8 cellular contexts compared by ENCODE assay signal in the genomic region with DNA sequence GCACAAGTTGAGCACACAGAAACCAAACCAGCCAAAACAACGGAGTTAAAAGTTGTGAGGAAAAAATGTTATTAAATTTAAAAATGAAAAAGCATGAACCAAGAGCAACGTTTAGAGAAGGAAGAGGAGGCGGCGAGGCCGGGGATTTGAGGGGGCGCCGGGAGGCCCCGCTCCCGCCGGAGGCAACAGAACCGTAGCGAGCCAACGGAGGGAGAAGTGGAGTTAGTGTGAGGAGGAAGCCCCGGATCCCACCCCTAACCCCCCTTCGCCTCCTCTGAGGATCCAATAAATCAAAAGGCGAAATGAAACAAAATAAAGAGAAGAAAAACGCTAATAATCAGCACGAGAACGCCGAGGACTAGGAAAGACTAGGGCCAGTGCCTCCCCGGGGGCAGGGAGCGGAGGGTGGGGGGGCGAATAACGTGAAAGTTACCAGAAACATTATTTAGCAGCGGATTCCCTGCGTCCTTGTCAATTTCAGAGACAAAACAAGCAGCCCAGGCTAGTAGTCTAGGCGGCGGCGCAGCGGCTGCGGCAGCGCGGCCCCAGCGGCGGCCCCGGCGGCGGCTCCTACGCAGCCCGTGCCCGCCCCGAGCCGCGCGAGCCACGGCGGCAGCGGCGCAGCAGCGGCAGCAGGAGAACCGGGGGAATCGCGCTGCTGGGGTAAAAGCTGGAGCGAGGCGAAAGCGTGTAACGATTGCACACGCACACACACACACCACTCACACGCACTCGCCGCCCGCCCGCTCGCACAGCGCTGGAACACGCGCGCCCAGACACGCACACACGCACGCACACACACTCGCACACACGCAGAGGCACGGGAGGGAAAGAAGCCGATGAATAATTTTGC. TPM values are rescaled to one million over a fixed set of nuclear protein-coding genes. Genes with fewer than 3 reads are reported as not detected.
DNase-seq lines count a peak whose midpoint lies in the region; ATAC-seq and TF ChIP-seq lines count a peak whose summit lies in the region.

No MANE protein-coding gene starts in this region.

- peak overlapping the region; percentile 94 for H3K4me3 Mint-ChIP-seq in activated naive CD8-positive, alpha-beta T cell
- peak overlapping the region; percentile 92 for H3K4me3 Mint-ChIP-seq in progenitor cell of endocrine pancreas (ENCODE audit: low read depth)

- peaks cover 11% of the 10 kb centered on the region for H3K4me1 ChIP-seq in BLaER1
- peaks cover 81% of the 10 kb centered on the region for H3K4me1 ChIP-seq in left ventricle myocardium inferior

- DNase-seq in LHCN-M2 (ENCODE audit: low read depth) (peak; percentile 51), left ventricle myocardium inferior (peak; percentile 44), progenitor cell of endocrine pancreas (ENCODE audit: low spot score, unreplicated experiment) (no peak), inferior parietal cortex (ENCODE audit: extremely low spot score) (no peak)

- H4K20me1 ChIP-seq in BLaER1: peaks cover 26% of the 10 kb centered on the region; the same call in 1 of the 2 replicates

- H3K9me3 ChIP-seq in BLaER1 (peaks cover 35% of the 10 kb centered on the region), left ventricle myocardium inferior (replicated peaks) (no peaks in the 10 kb centered on the region)

- H3K9me3 Mint-ChIP-seq in activated naive CD8-positive, alpha-beta T cell (ENCODE audit: low read depth): peaks cover under 1% of the 10 kb centered on the region
- H3K9me3 Mint-ChIP-seq in progenitor cell of endocrine pancreas (ENCODE audit: low read depth): no peaks in the 10 kb centered on the region

- ATAC-seq in GM18867 (IDR thresholded peaks at IDR 0.05; ENCODE audit: unreplicated experiment) (peak; percentile 36), HG03097 (IDR thresholded peaks at IDR 0.05; ENCODE audit: low FRiP score, unreplicated experiment) (no peak)

- TF ChIP-seq CTCF in left ventricle myocardium inferior (IDR thresholded peaks at IDR 0.05; ENCODE audit: borderline replicate concordance) (no peak), progenitor cell of endocrine pancreas (IDR thresholded peaks at IDR 0.05; ENCODE audit: unreplicated experiment) (no peak)

- H3K9ac ChIP-seq in BLaER1: no peak overlapping the region

- H3K36me3 Mint-ChIP-seq in activated naive CD8-positive, alpha-beta T cell: peaks cover 4% of the 10 kb centered on the region
- peaks cover 12% of the 10 kb centered on the region for H3K36me3 Mint-ChIP-seq in progenitor cell of endocrine pancreas (ENCODE audit: insufficient read depth)

- intact Hi-C loops in left ventricle myocardium inferior (cut with micrococcal nuclease): no loop called here

- H3K27ac Mint-ChIP-seq in activated naive CD8-positive, alpha-beta T cell: no peak overlapping the region
- peak overlapping the region; percentile 99 for H3K27ac Mint-ChIP-seq in progenitor cell of endocrine pancreas

- H3K27me3 Mint-ChIP-seq in activated naive CD8-positive, alpha-beta T cell: peaks cover 49% of the 10 kb centered on the region
- no peaks in the 10 kb centered on the region for H3K27me3 Mint-ChIP-seq in progenitor cell of endocrine pancreas

- H3K27ac ChIP-seq in BLaER1 (no peak overlapping the region), left ventricle myocardium inferior (replicated peaks) (peak overlapping the region; percentile 97)

- H3K4me1 Mint-ChIP-seq in activated naive CD8-positive, alpha-beta T cell (ENCODE audit: low read depth): peaks cover 57% of the 10 kb centered on the region
- peaks cover 27% of the 10 kb centered on the region for H3K4me1 Mint-ChIP-seq in progenitor cell of endocrine pancreas (ENCODE audit: low read depth)

- H3K36me3 ChIP-seq in BLaER1: no peaks in the 10 kb centered on the region
- H3K36me3 ChIP-seq in left ventricle myocardium inferior: no peaks in the 10 kb centered on the region

- H3K4me3 ChIP-seq in BLaER1 (peak overlapping the region; percentile 42; the same call in 1 of the 2 replicates), left ventricle myocardium inferior (peak overlapping the region; percentile 76)

- H3K27me3 ChIP-seq in BLaER1 (peaks cover 99% of the 10 kb centered on the region), left ventricle myocardium inferior (ENCODE audit: low read depth) (peaks cover 39% of the 10 kb centered on the region)

- peak overlapping the region; percentile 39 for H3K4me2 ChIP-seq in BLaER1

RNA-seq across cellular contexts. Expression of a gene that starts 1.7 kb away (rescaled TPM):
- 13.4 and 13.8 TPM in 2 replicates for total RNA-seq in LHCN-M2 (2014; rRNA removed)
- polyA plus RNA-seq in LHCN-M2 (2012): 6.5 TPM
- 36.0 TPM for total RNA-seq in left ventricle myocardium inferior
- total RNA-seq in progenitor cell of endocrine pancreas: 133 and 143 TPM in 2 replicates

Comparison
In these comparisons a context has a peak if more than half of its experiments do, and no peak if none do; other contexts are left out.
1. DNase-seq: peak in LHCN-M2 (single experiment) and left ventricle myocardium inferior (single experiment); none in progenitor cell of endocrine pancreas (single experiment) and inferior parietal cortex (single experiment).